In genomic region chr18:48719988-48720654, GRCh38 we compare ENCODE assay signal across 18 cellular contexts.
A peak's percentile ranks its signal among the peaks of the same experiment; 100 is the strongest.
DNase-seq lines count a peak whose midpoint lies in the region; ATAC-seq, FAIRE-seq and TF ChIP-seq lines count a peak whose summit lies in the region.
"Had no signal": no experiment of that assay in that cellular context is flagged by ENCODE, and none has a peak within 500 bp of the region (broad histone marks: within the 10 kb centered on the region; RNA-seq: fewer than 3 reads in every experiment).

No MANE protein-coding gene starts in this region.

- peak; percentile 43 for DNase-seq in AG08395 (ENCODE audit: low spot score)
- peak; percentile 84 for DNase-seq in KBM-7
- peak; percentile 61 to 75 (median 65) for DNase-seq in K562 (ENCODE audit: extremely low read depth in 1 of 4, low spot score in 3 of 4)
- peak; percentile 39 for DNase-seq in middle frontal gyrus (ENCODE audit: extremely low spot score, low spot score)
- DNase-seq in stimulated activated CD4-positive, alpha-beta T cell treated with anti-CD3 and anti-CD28 coated beads, Interleukin-4, amount 100 ng/mL, for 1 hour: no peak
- DNase-seq in NCI-H510A treated with DMSO at 0.1 percent for 48 hours (lab: John Stamatoyannopoulos, UW): no peak
- no peak for DNase-seq in WTC11 (ENCODE audit: low spot score)
- no peak for DNase-seq in GM19238 (ENCODE audit: insufficient read length, low spot score)
- DNase-seq: activated B cell treated with CpG ODN at 0.5 μM for 24 hours; activated CD8-positive, alpha-beta memory T cell treated with anti-CD3 and anti-CD28 coated beads, Interleukin-2, amount 50 U/mL, for 4 hours; GOT3; stimulated activated CD4-positive, alpha-beta T cell treated with anti-CD3 and anti-CD28 coated beads, Interleukin-2, amount 100 ng/mL, for 24 hours had no signal

- H2AFZ ChIP-seq in K562 (ENCODE audit: low read depth, low read length): no peak overlapping the region

- no peak for TF ChIP-seq RAD21 in K562 (CRISPR knock-in tag; conservative IDR thresholded peaks at IDR 0.05 in 1 of 2, IDR thresholded peaks at IDR 0.05 in 1 of 2)

- ATAC-seq in K562 (peak; percentile 69), WTC11 (no peak)
- ATAC-seq: esophagus mucosa had no signal

- peaks cover 13% of the 10 kb centered on the region for H3K9me3 Mint-ChIP-seq in WTC11
- H3K9me3 Mint-ChIP-seq: activated naive CD4-positive, alpha-beta T cell treated with anti-CD3 and anti-CD28 coated beads, Interleukin-2, amount 50 U/mL, for 24 hours had no signal

- TF ChIP-seq CTCF in K562 (IDR thresholded peaks at IDR 0.05 in 2 of 3, conservative IDR thresholded peaks at IDR 0.05 in 1 of 3; ENCODE audit: insufficient read depth in 2 of 3, low read depth in 1 of 3, low read length in 3 of 3) (no peak), WTC11 (IDR thresholded peaks at IDR 0.05) (no peak)

- peaks cover 14% of the 10 kb centered on the region for H3K36me3 Mint-ChIP-seq in WTC11
- H3K36me3 Mint-ChIP-seq: activated naive CD4-positive, alpha-beta T cell treated with anti-CD3 and anti-CD28 coated beads, Interleukin-2, amount 50 U/mL, for 24 hours had no signal

- H3K9me1 ChIP-seq in K562 (ENCODE audit: control insufficient read depth, insufficient read depth, low read length): peaks cover 4% of the 10 kb centered on the region

- BruUV-seq in K562 (replicated peaks; lab: Mats Ljungman, UMichigan): no TSS peak

- in situ Hi-C loops in KBM-7 (cut with MboI; ENCODE audit: low pct_unique_long_range_greater_than_20kb, low sequenced_read_pairs): no loop called here
- in situ Hi-C loops in K562 (cut with MboI): no loop called here

- TF ChIP-seq POLR2A in K562 (conservative IDR thresholded peaks at IDR 0.05): no peak

- peak; percentile 85 for FAIRE-seq in K562 (lab: Jason Lieb, UNC)
- FAIRE-seq: colon had no signal

- no peaks in the 10 kb centered on the region for H3K27me3 ChIP-seq in K562 (ENCODE audit: control insufficient read depth in 2 of 2, insufficient read depth in 2 of 2, low read length in 2 of 2)

- H3K4me1 Mint-ChIP-seq in WTC11: peaks cover 6% of the 10 kb centered on the region
- H3K4me1 Mint-ChIP-seq: activated naive CD4-positive, alpha-beta T cell treated with anti-CD3 and anti-CD28 coated beads, Interleukin-2, amount 50 U/mL, for 24 hours had no signal

- WGBS in K562 (ENCODE audit: insufficient coverage, low coverage, missing lambda C conversion rate): under 1% methylated on average over 11 of the region's 11 CpGs

- H3K9me3 ChIP-seq in K562 (replicated peaks; ENCODE audit: control insufficient read depth, insufficient read depth, low read depth, low read length): no peaks in the 10 kb centered on the region
- H3K9me3 ChIP-seq: prostate gland had no signal

- intact Hi-C loops in K562 (cut with micrococcal nuclease): no loop called here

- H3K4me1 ChIP-seq in K562 (replicated peaks in 1 of 2; ENCODE audit: control insufficient read depth in 2 of 2, insufficient read depth in 2 of 2, low read length in 2 of 2): peaks cover 18 to 28% of the 10 kb centered on the region in 2 experiments; a peak in 4 of 5 replicates
- H3K4me1 ChIP-seq: prostate gland had no signal

- POLR2A ChIA-PET in K562 (lab: Yijun Ruan, JAX) (interaction anchor here (1.0 to 1.8 kb wide), 4 partner anchors 9 to 20 kb away, joined by 3 to 5 read pairs (median 3); no protein-coding TSS in a partner anchor), WTC11 (lab: Charles Lee) (no interaction called here)

- H3K4me3 ChIP-seq in K562: no peak overlapping the region
- H3K4me3 ChIP-seq: prostate gland, SK-N-MC had no signal

- no peaks in the 10 kb centered on the region for H3K79me2 ChIP-seq in K562 (ENCODE audit: control insufficient read depth, insufficient read depth, low read length)

- no peak overlapping the region for H3K9ac ChIP-seq in K562 (ENCODE audit: insufficient read depth in 1 of 2, low read depth in 2 of 2, low read length in 2 of 2)

- CTCF ChIA-PET in K562 (lab: Yijun Ruan, JAX; ENCODE audit: low intra/inter-chr PET ratio) (no interaction called here), WTC11 (lab: Charles Lee) (interaction anchor here (0.6 kb wide), 1 partner anchor 229 kb away, joined by 3 read pairs; no protein-coding TSS in a partner anchor)

- no peaks in the 10 kb centered on the region for H3K27me3 Mint-ChIP-seq in WTC11 (ENCODE audit: low read depth)
- H3K27me3 Mint-ChIP-seq: activated B cell treated with CpG ODN at 0.5 μM for 24 hours; activated naive CD4-positive, alpha-beta T cell treated with anti-CD3 and anti-CD28 coated beads, Interleukin-2, amount 50 U/mL, for 24 hours had no signal

- H3K27ac ChIP-seq in K562 (ENCODE audit: extremely low read depth, low read depth, low read length): no peak overlapping the region
- H3K27ac ChIP-seq: prostate gland, SK-N-MC had no signal

- no peaks in the 10 kb centered on the region for H3K36me3 ChIP-seq in K562 (ENCODE audit: control insufficient read depth, insufficient read depth, low read length)
- H3K36me3 ChIP-seq: prostate gland had no signal

- peak; percentile 78 for TF ChIP-seq EP300 in K562 (IDR thresholded peaks at IDR 0.05; ENCODE audit: low read length)

- no peak overlapping the region for H3K27ac Mint-ChIP-seq in WTC11
- H3K27ac Mint-ChIP-seq: activated B cell treated with CpG ODN at 0.5 μM for 24 hours; activated naive CD4-positive, alpha-beta T cell treated with anti-CD3 and anti-CD28 coated beads, Interleukin-2, amount 50 U/mL, for 24 hours; mesothelial cell of epicardium had no signal

- no peak overlapping the region for H3K4me3 Mint-ChIP-seq in WTC11
- H3K4me3 Mint-ChIP-seq: activated B cell treated with CpG ODN at 0.5 μM for 24 hours; activated naive CD4-positive, alpha-beta T cell treated with anti-CD3 and anti-CD28 coated beads, Interleukin-2, amount 50 U/mL, for 24 hours; mesothelial cell of epicardium had no signal

- peak overlapping the region; percentile 40 for H3K4me2 ChIP-seq in K562 (ENCODE audit: insufficient read depth, low read length)

- no peaks in the 10 kb centered on the region for H4K20me1 ChIP-seq in K562 (replicated peaks; ENCODE audit: control insufficient read depth, insufficient read depth, low read length)

TF ChIP-seq in K562, 482 proteins besides CTCF, POLR2A, EP300 and RAD21 (continues in another document):
- TF ChIP-seq HINFP (tag; conservative IDR thresholded peaks at IDR 0.05; ENCODE audit: low read depth) (no peak), POLR3A (IDR thresholded peaks at IDR 0.05; ENCODE audit: borderline replicate concordance, extremely low read depth, insufficient read depth, insufficient read length) (no peak), HCFC1 (IDR thresholded peaks at IDR 0.05; ENCODE audit: low read depth, low read length) (no peak), MAX (CRISPR knock-in tag; IDR thresholded peaks at IDR 0.05) (no peak), PTBP1 (IDR thresholded peaks at IDR 0.05; ENCODE audit: low read depth, low read length) (no peak), ZNF12 (CRISPR knock-in tag; IDR thresholded peaks at IDR 0.05) (no peak), ZNF23 (CRISPR knock-in tag; IDR thresholded peaks at IDR 0.05) (no peak), PML (IDR thresholded peaks at IDR 0.05; ENCODE audit: low read length) (peak; percentile 85)

TF ChIP-seq in WTC11, 78 proteins besides CTCF, POLR2A, EP300 and RAD21 (continues in another document):
- TF ChIP-seq SOX15 (CRISPR knock-in tag; IDR thresholded peaks at IDR 0.05) (no peak), PRDM15 (CRISPR knock-in tag; IDR thresholded peaks at IDR 0.05) (no peak)
- TF ChIP-seq, protein P1, sequence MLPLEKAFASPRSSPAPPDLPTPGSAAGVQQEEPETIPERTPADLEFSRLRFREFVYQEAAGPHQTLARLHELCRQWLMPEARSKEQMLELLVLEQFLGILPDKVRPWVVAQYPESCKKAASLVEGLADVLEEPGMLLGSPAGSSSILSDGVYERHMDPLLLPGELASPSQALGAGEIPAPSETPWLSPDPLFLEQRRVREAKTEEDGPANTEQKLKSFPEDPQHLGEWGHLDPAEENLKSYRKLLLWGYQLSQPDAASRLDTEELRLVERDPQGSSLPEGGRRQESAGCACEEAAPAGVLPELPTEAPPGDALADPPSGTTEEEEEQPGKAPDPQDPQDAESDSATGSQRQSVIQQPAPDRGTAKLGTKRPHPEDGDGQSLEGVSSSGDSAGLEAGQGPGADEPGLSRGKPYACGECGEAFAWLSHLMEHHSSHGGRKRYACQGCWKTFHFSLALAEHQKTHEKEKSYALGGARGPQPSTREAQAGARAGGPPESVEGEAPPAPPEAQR (CRISPR knock-in tag; IDR thresholded peaks at IDR 0.05): no peak

Comparison
In these comparisons a context has a peak if more than half of its experiments do, and no peak if none do; other contexts are left out.
1. DNase-seq: peak in AG08395 (single experiment), KBM-7 (single experiment), K562 (4 of 4) and middle frontal gyrus (single experiment); none in stimulated activated CD4-positive, alpha-beta T cell treated with anti-CD3 and anti-CD28 coated beads, Interleukin-4, amount 100 ng/mL, for 1 hour (single experiment), NCI-H510A treated with DMSO at 0.1 percent for 48 hours (single experiment), WTC11 (single experiment) and GM19238 (single experiment).